8 cellular contexts compared by ENCODE assay signal in the genomic region with DNA sequence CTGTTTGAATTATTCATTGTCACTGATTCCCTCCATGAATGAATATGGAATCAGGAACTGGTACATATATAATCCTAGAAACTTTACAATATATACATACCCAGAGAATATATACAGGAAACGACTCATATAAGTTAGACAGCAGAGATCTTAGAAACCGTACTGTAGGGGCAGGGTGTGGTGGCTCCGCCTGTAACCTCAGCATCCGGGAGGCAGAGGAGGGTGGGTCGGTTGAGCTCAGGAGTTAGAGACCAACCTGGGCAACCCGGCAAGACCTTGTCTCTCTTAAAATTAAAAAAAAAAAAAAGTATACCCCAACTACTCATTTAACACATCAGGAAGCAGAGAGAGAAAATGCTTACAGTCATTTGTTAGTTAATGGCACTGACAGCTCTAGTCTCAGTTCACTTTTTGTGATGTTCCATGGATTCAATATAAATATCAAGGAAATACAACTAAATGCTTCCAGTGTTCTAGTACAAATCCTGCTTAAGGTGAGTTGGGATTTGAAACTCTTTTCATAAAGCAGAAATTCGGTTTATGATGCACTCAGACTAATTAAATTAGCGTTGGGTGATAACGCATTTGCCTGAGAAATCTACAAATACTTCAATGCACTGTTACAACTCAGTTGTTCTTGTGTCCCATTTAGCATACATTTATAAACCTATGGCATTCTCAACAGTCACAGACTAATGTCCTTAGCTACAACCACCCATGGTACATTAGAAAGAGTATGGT. TPM values are rescaled to one million over a fixed set of nuclear protein-coding genes. Genes with fewer than 3 reads are reported as not detected.
DNase-seq lines count a peak whose midpoint lies in the region; ATAC-seq, FAIRE-seq and TF ChIP-seq lines count a peak whose summit lies in the region.

No MANE protein-coding gene starts in this region.

- WGBS in mesenchymal stem cell = 57% methylated on average over 7 of the region's 9 CpGs

- no peak for FAIRE-seq in GM12892 (lab: Jason Lieb, UNC)

- no peak overlapping the region for H2AFZ ChIP-seq in mesenchymal stem cell (ENCODE audit: low read depth, low read length)

- no peaks in the 10 kb centered on the region for H3K79me1 ChIP-seq in mesenchymal stem cell (replicated peaks; ENCODE audit: low read length, poor library complexity, severe bottlenecking)

- H3K4me1 ChIP-seq in mucosa of rectum (ENCODE audit: control insufficient read depth in 2 of 2, insufficient read depth in 2 of 2, low read length in 2 of 2) = peaks cover 19 to 25% of the 10 kb centered on the region in 2 donors
- H3K4me1 ChIP-seq in mesenchymal stem cell (ENCODE audit: control insufficient read depth, insufficient read depth, low read depth, low read length) = peaks cover 11% of the 10 kb centered on the region

- H4K91ac ChIP-seq in mesenchymal stem cell (ENCODE audit: low read length) = no peak overlapping the region

- peak overlapping the region; percentile 53 to 57 for H3K27ac ChIP-seq in mucosa of rectum (ENCODE audit: low read depth in 2 of 2, low read length in 2 of 2)
- H3K27ac ChIP-seq in mesenchymal stem cell (ENCODE audit: low read length, poor library complexity, severe bottlenecking) = no peak overlapping the region

- H3K9me3 ChIP-seq in mucosa of rectum (ENCODE audit: control insufficient read depth in 2 of 2, low read length in 2 of 2) = no peaks in the 10 kb centered on the region
- H3K9me3 ChIP-seq in mesenchymal stem cell (ENCODE audit: control insufficient read depth, low read length) = no peaks in the 10 kb centered on the region

- H2BK15ac ChIP-seq in mesenchymal stem cell (ENCODE audit: low read depth, poor library complexity, severe bottlenecking) = no peak overlapping the region

- no peak for TF ChIP-seq POLR2A in GM12892 (IDR thresholded peaks at IDR 0.05; ENCODE audit: low read depth, low read length)

- H3K4me3 ChIP-seq in mucosa of rectum (ENCODE audit: low read length in 2 of 2) (no peak overlapping the region), mesenchymal stem cell (ENCODE audit: insufficient read depth in 1 of 2, low read depth in 1 of 2, low read length in 2 of 2) (no peak overlapping the region)

- H3K14ac ChIP-seq in mesenchymal stem cell (ENCODE audit: low read length in 2 of 2) = no peak overlapping the region

- peak; percentile 46 to 53 for DNase-seq in activated CD4-positive, alpha-beta T cell treated with anti-CD3 and anti-CD28 coated beads, Interleukin-2, amount 50 U/mL, for 48 hours
- DNase-seq in NCI-H146 (lab: John Stamatoyannopoulos, UW) = no peak
- no peak for DNase-seq in NCI-H2171 treated with DMSO at 0.1 percent for 48 hours (lab: John Stamatoyannopoulos, UW)
- DNase-seq in mesenchymal stem cell = no peak
- no peak for DNase-seq in GM12892 (ENCODE audit: insufficient read length)

- no peaks in the 10 kb centered on the region for H3K27me3 ChIP-seq in mucosa of rectum (ENCODE audit: control insufficient read depth in 2 of 2, insufficient read depth in 2 of 2, low read length in 2 of 2)
- no peaks in the 10 kb centered on the region for H3K27me3 ChIP-seq in mesenchymal stem cell (ENCODE audit: control insufficient read depth in 1 of 2, insufficient read depth in 1 of 2, low read length in 2 of 2)

- no peak overlapping the region for H2BK120ac ChIP-seq in mesenchymal stem cell (ENCODE audit: low read depth, low read length)

- no peak overlapping the region for H3K18ac ChIP-seq in mesenchymal stem cell (ENCODE audit: low read depth in 1 of 2, low read length in 2 of 2)

- H2BK5ac ChIP-seq in mesenchymal stem cell (ENCODE audit: low read depth, low read length, poor library complexity, severe bottlenecking) = no peak overlapping the region

- H3K36me3 ChIP-seq in mucosa of rectum (ENCODE audit: control insufficient read depth in 2 of 2, insufficient read depth in 2 of 2, low read length in 2 of 2) (peaks cover 3 to 6% of the 10 kb centered on the region in 2 donors), mesenchymal stem cell (ENCODE audit: control insufficient read depth in 1 of 2, insufficient read depth in 2 of 2, low read depth in 1 of 2, low read length in 2 of 2) (peaks cover 4 to 10% of the 10 kb centered on the region in 2 experiments)

- no peak overlapping the region for H3K4ac ChIP-seq in mesenchymal stem cell (ENCODE audit: low read depth in 1 of 2, low read length in 2 of 2)

- H2AK5ac ChIP-seq in mesenchymal stem cell (ENCODE audit: low read length, severe bottlenecking) = no peak overlapping the region

- H2BK12ac ChIP-seq in mesenchymal stem cell (ENCODE audit: low read length in 2 of 2) = no peak overlapping the region

- H4K8ac ChIP-seq in mesenchymal stem cell (ENCODE audit: low read length) = no peak overlapping the region

- H3K23ac ChIP-seq in mesenchymal stem cell (ENCODE audit: low read length in 2 of 2) = no peak overlapping the region

- ATAC-seq in GM18511 (IDR thresholded peaks at IDR 0.05; ENCODE audit: unreplicated experiment) = peak; percentile 91
- ATAC-seq in HG03432 (IDR thresholded peaks at IDR 0.05; ENCODE audit: unreplicated experiment) = peak; percentile 88

- H3K4me2 ChIP-seq in mesenchymal stem cell (ENCODE audit: low read length, poor library complexity, severe bottlenecking) = no peak overlapping the region

- H3K9ac ChIP-seq in mucosa of rectum (ENCODE audit: low read depth in 1 of 2, low read length in 2 of 2) (no peak overlapping the region), mesenchymal stem cell (ENCODE audit: low read length) (no peak overlapping the region)

RNA-seq across cellular contexts. Expression of a gene that starts 5.6 kb away (rescaled TPM):
- 117 TPM for polyA plus RNA-seq in mesenchymal stem cell (2013, experiment 1 of 2)
- 111 TPM for polyA plus RNA-seq in mesenchymal stem cell (2013, experiment 2 of 2)
- 25.5 TPM for polyA plus RNA-seq in GM12892 (2012; ENCODE audit: missing spikeins)

Comparison
In these comparisons a context has a peak if more than half of its experiments do, and no peak if none do; other contexts are left out.
1. DNase-seq: peak in activated CD4-positive, alpha-beta T cell treated with anti-CD3 and anti-CD28 coated beads, Interleukin-2, amount 50 U/mL, for 48 hours (2 of 2); none in NCI-H146 (single experiment), NCI-H2171 treated with DMSO at 0.1 percent for 48 hours (single experiment), mesenchymal stem cell (single experiment) and GM12892 (single experiment).